In genomic region chr17:2485543-2485942, GRCh38 we compare ENCODE assay signal across 15 cellular contexts. TPM values are rescaled to one million over a fixed set of nuclear protein-coding genes. Genes with fewer than 3 reads are reported as not detected.
DNase-seq lines count a peak whose midpoint lies in the region; ATAC-seq, FAIRE-seq and TF ChIP-seq lines count a peak whose summit lies in the region.
"Had no signal": no experiment of that assay in that cellular context is flagged by ENCODE, and none has a peak within 500 bp of the region (broad histone marks: within the 10 kb centered on the region; RNA-seq: fewer than 3 reads in every experiment).

No MANE protein-coding gene starts in this region.

- H3K27me3 ChIP-seq in heart right ventricle (no peaks in the 10 kb centered on the region), right atrium auricular region (no peaks in the 10 kb centered on the region), bronchial epithelial cell (ENCODE audit: control insufficient read depth, insufficient read depth, low read length) (no peaks in the 10 kb centered on the region), lung (ENCODE audit: control insufficient read depth, insufficient read depth) (no peaks in the 10 kb centered on the region)
- H3K27me3 ChIP-seq: transverse colon had no signal

- H3K4me3 ChIP-seq in heart right ventricle (peak overlapping the region in 7 of 10 donors; percentile 15 to 52 (median 37)), right atrium auricular region (peak overlapping the region in 1 of 2 donors; percentile 19), bronchial epithelial cell (ENCODE audit: low read depth, low read length) (peak overlapping the region; percentile 37), lung (no peak overlapping the region)
- H3K4me3 ChIP-seq: K562, transverse colon had no signal

- H3K36me3 ChIP-seq in heart right ventricle (no peaks in the 10 kb centered on the region), right atrium auricular region (no peaks in the 10 kb centered on the region), bronchial epithelial cell (ENCODE audit: control insufficient read depth, insufficient read depth, low read length) (no peaks in the 10 kb centered on the region), lung (ENCODE audit: control insufficient read depth in 2 of 2, insufficient read depth in 2 of 2, low read length in 2 of 2) (no peaks in the 10 kb centered on the region)
- H3K36me3 ChIP-seq: transverse colon had no signal

- DNase-seq in heart right ventricle: no peak
- no peak for DNase-seq in right atrium auricular region (ENCODE audit: low spot score)
- peak; percentile 78 for DNase-seq in bronchial epithelial cell (ENCODE audit: low read depth)
- DNase-seq in lung (ENCODE audit: low spot score): no peak
- DNase-seq in NCI-H1048 (lab: John Stamatoyannopoulos, UW): no peak
- no peak for DNase-seq in hypothalamus (lab: John Stamatoyannopoulos, UW)
- DNase-seq in NCI-H146 (lab: John Stamatoyannopoulos, UW): no peak
- DNase-seq: aorta; effector memory CD8-positive, alpha-beta T cell; EL; H7; RPMI8226; transverse colon had no signal

- H3K9me3 ChIP-seq in heart right ventricle (no peaks in the 10 kb centered on the region), right atrium auricular region (no peaks in the 10 kb centered on the region), lung (ENCODE audit: control insufficient read depth in 2 of 2, insufficient read depth in 1 of 2, low read length in 1 of 2) (no peaks in the 10 kb centered on the region)
- H3K9me3 ChIP-seq: transverse colon had no signal

- ATAC-seq in heart right ventricle (peak in 3 of 8 donors; percentile 16 to 41 (median 19)), lung (ENCODE audit: insufficient read depth, low FRiP score) (peak; percentile 19), HG03095 (IDR thresholded peaks at IDR 0.05; ENCODE audit: unreplicated experiment) (no peak)
- ATAC-seq: effector memory CD8-positive, alpha-beta T cell had no signal

- H3K4me1 ChIP-seq in heart right ventricle: peaks cover 0 to 50% (median 31%) of the 10 kb centered on the region in 9 donors
- H3K4me1 ChIP-seq in right atrium auricular region: peaks cover 0 to 23% of the 10 kb centered on the region in 2 donors
- H3K4me1 ChIP-seq in lung (ENCODE audit: control insufficient read depth in 2 of 2, insufficient read depth in 2 of 2, low read length in 2 of 2): peaks cover 4 to 6% of the 10 kb centered on the region in 2 donors

- intact Hi-C loops in heart right ventricle (cut with DNase I): no loop called here

- no peak for FAIRE-seq in bronchial epithelial cell (lab: Jason Lieb, UNC)
- FAIRE-seq: K562 had no signal

- H3K27ac ChIP-seq in heart right ventricle: peak overlapping the region in 8 of 10 donors; percentile 45 to 78 (median 64)
- H3K27ac ChIP-seq in right atrium auricular region: no peak overlapping the region
- peak overlapping the region in 1 of 2 donors; percentile 5 for H3K27ac ChIP-seq in lung (ENCODE audit: low read depth in 1 of 2, low read length in 1 of 2)

- WGBS in heart right ventricle, 2 donors: 92 to 96% methylated on average over 5 of the region's 5 CpGs
- WGBS in lung, 2 donors: 50 to 59% methylated on average over 5 of the region's 5 CpGs

- TF ChIP-seq CTCF in heart right ventricle (IDR thresholded peaks at IDR 0.05) (no peak), right atrium auricular region (IDR thresholded peaks at IDR 0.05) (no peak), bronchial epithelial cell (IDR thresholded peaks at IDR 0.05; ENCODE audit: insufficient read depth, low read length, severe bottlenecking) (no peak), lung (IDR thresholded peaks at IDR 0.05; ENCODE audit: control extremely low read depth, extremely low read depth) (no peak)

RNA-seq across cellular contexts. Expression of gene METTL16, which starts 26.1 kb away (rescaled TPM):
- total RNA-seq in heart right ventricle: 10 to 100 TPM; 18.5 to 31.9 (median 26.5) TPM
- polyA plus RNA-seq in heart right ventricle: 10 to 100 TPM in 1 of 2 donors, 1 to 10 TPM in 1; 9.9 to 31.4 TPM
- 10 to 100 TPM; 16.4 to 17.9 TPM for total RNA-seq in right atrium auricular region
- total RNA-seq in bronchial epithelial cell: 12.4 and 17.6 TPM in 2 replicates
- 10 to 100 TPM; 29.7 to 36.1 TPM for total RNA-seq in lung
- 10 to 100 TPM; 12.1 to 29.9 TPM for polyA plus RNA-seq in lung

Comparison
In these comparisons a context has a peak if more than half of its experiments do, and no peak if none do; other contexts are left out.
1. H3K27ac ChIP-seq: peak in heart right ventricle (8 of 10); none in right atrium auricular region (0 of 2).